1 cellular context compared by ENCODE assay signal in the genomic region with DNA sequence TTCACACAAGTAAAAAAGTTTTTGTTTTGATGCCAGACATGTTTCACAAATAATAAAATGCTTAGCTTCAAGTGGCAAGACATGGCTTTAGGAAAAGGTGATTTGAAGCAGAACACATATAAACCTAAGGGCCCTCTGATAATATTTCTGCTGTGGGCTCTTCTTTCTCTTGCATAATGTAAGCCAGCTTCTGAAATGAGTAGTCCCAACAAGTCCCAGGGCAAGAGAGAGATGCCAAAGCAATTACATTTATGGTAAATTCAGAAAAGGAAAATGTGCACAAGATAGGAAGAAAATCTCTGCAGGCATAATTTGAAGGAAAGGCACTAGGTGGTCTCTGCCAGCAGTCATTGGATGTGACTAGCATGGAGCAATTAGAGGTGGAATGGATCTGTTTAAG.
TF ChIP-seq lines count a peak whose summit lies in the region.

No MANE protein-coding gene starts in this region.

TF ChIP-seq in A549, 52 proteins besides CTCF, POLR2A, EP300 and RAD21 (continued from another document):
- TF ChIP-seq POLR2AphosphoS2 (conservative IDR thresholded peaks at IDR 0.05; ENCODE audit: low read length) (no peak), USF2 (IDR thresholded peaks at IDR 0.05) (no peak), HEYL (CRISPR knock-in tag; IDR thresholded peaks at IDR 0.05) (no peak), KDM5A (IDR thresholded peaks at IDR 0.05) (no peak), HOXB13 (CRISPR knock-in tag; IDR thresholded peaks at IDR 0.05; ENCODE audit: low read depth) (no peak), REST (IDR thresholded peaks at IDR 0.05) (no peak), SREBF2 (IDR thresholded peaks at IDR 0.05) (no peak), EHMT2 (IDR thresholded peaks at IDR 0.05; ENCODE audit: low read depth) (no peak), ESRRA (IDR thresholded peaks at IDR 0.05; ENCODE audit: borderline replicate concordance, low read length) (no peak), CBX2 (IDR thresholded peaks at IDR 0.05; ENCODE audit: borderline replicate concordance, low read depth) (no peak), MAFK (IDR thresholded peaks at IDR 0.05; ENCODE audit: partially characterized antibody) (no peak), JUN (IDR thresholded peaks at IDR 0.05) (no peak), PBX3 (IDR thresholded peaks at IDR 0.05) (no peak), TFCP2L1 (CRISPR knock-in tag; IDR thresholded peaks at IDR 0.05) (no peak), ZC3H11A (IDR thresholded peaks at IDR 0.05) (no peak), RNF2 (IDR thresholded peaks at IDR 0.05; ENCODE audit: borderline replicate concordance, low read depth) (no peak), EHF (CRISPR knock-in tag; IDR thresholded peaks at IDR 0.05) (no peak)
